20 cellular contexts compared by ENCODE assay signal in genomic region chr7:50364645-50365044, GRCh38.
DNase-seq lines count a peak whose midpoint lies in the region; ATAC-seq and TF ChIP-seq lines count a peak whose summit lies in the region.
"Had no signal": no experiment of that assay in that cellular context is flagged by ENCODE, and none has a peak within 500 bp of the region (broad histone marks: within the 10 kb centered on the region; RNA-seq: fewer than 3 reads in every experiment).

No MANE protein-coding gene starts in this region.

- H3K79me1 ChIP-seq in mesenchymal stem cell (replicated peaks; ENCODE audit: low read length, poor library complexity, severe bottlenecking), result no peaks in the 10 kb centered on the region

- peaks cover 98% of the 10 kb centered on the region for H3K4me1 Mint-ChIP-seq in CD4-positive, alpha-beta T cell (ENCODE audit: low read depth)
- H3K4me1 Mint-ChIP-seq in activated CD4-positive, alpha-beta memory T cell treated with anti-CD3 and anti-CD28 coated beads, Interleukin-2, amount 10 ng/mL, durations not matched to agents 7 days and 5 days, result peaks cover 99% of the 10 kb centered on the region
- peaks cover 17% of the 10 kb centered on the region for H3K4me1 Mint-ChIP-seq in endodermal cell
- H3K4me1 Mint-ChIP-seq: brain had no signal

- H3K9me3 Mint-ChIP-seq in CD4-positive, alpha-beta T cell, result no peaks in the 10 kb centered on the region
- no peaks in the 10 kb centered on the region for H3K9me3 Mint-ChIP-seq in activated CD4-positive, alpha-beta memory T cell treated with anti-CD3 and anti-CD28 coated beads, Interleukin-2, amount 10 ng/mL, durations not matched to agents 7 days and 5 days
- H3K9me3 Mint-ChIP-seq in endodermal cell, result no peaks in the 10 kb centered on the region

- no peak overlapping the region for H2AK5ac ChIP-seq in mesenchymal stem cell (ENCODE audit: low read length, severe bottlenecking)

- H3K4me3 ChIP-seq in mesenchymal stem cell (ENCODE audit: insufficient read depth in 1 of 2, low read depth in 1 of 2, low read length in 2 of 2) (no peak overlapping the region), endodermal cell (ENCODE audit: low read length) (no peak overlapping the region)
- H3K4me3 ChIP-seq: gastrocnemius medialis, left ventricle myocardium inferior, SK-N-MC, thoracic aorta had no signal

- peak overlapping the region; percentile 96 for H3K27ac ChIP-seq in CD4-positive, alpha-beta T cell (ENCODE audit: low read depth, low read length)
- H3K27ac ChIP-seq in mesenchymal stem cell (ENCODE audit: low read length, poor library complexity, severe bottlenecking) (no peak overlapping the region), endodermal cell (ENCODE audit: low read depth, low read length) (no peak overlapping the region)
- H3K27ac ChIP-seq: epithelial cell of prostate, gastrocnemius medialis, left ventricle myocardium inferior, parathyroid adenoma, SK-N-MC, thoracic aorta had no signal

- TF ChIP-seq CTCF in CD4-positive, alpha-beta T cell (IDR thresholded peaks at IDR 0.05), result no peak
- TF ChIP-seq CTCF in endodermal cell (conservative IDR thresholded peaks at IDR 0.05), result no peak

- H4K91ac ChIP-seq in mesenchymal stem cell (ENCODE audit: low read length), result peak overlapping the region; percentile 13

- no peaks in the 10 kb centered on the region for H3K27me3 ChIP-seq in CD4-positive, alpha-beta T cell (ENCODE audit: control insufficient read depth, insufficient read depth, low read length)
- H3K27me3 ChIP-seq in mesenchymal stem cell (ENCODE audit: control insufficient read depth in 1 of 2, insufficient read depth in 1 of 2, low read length in 2 of 2) (peaks cover 5 to 23% of the 10 kb centered on the region in 2 experiments), endodermal cell (ENCODE audit: control insufficient read depth, insufficient read depth, low read length, poor library complexity, severe bottlenecking) (no peaks in the 10 kb centered on the region)
- H3K27me3 ChIP-seq: gastrocnemius medialis had no signal

- DNase-seq in CD4-positive, alpha-beta T cell, result no peak
- DNase-seq in DMS53 (lab: John Stamatoyannopoulos, UW) (peak; percentile 64), mesenchymal stem cell (no peak), NOMO-1 treated with dmso at 0.1 percent for 144 hours (lab: John Stamatoyannopoulos, UW; ENCODE audit: unreplicated experiment) (no peak), endodermal cell (no peak)
- no peak for DNase-seq in activated CD4-positive, alpha-beta memory T cell treated with anti-CD3 and anti-CD28 coated beads, Interleukin-2, amount 10 ng/mL, durations not matched to agents 7 days and 5 days
- DNase-seq: activated gamma-delta T cell; cortex of kidney; DMS153; gastrocnemius medialis; left ventricle myocardium inferior; NCI-H1092; NCI-H748 treated with DMSO at 0.1 percent for 48 hours; stimulated activated CD4-positive, alpha-beta T cell treated with anti-CD3 and anti-CD28 coated beads, Interleukin-2, amount 100 ng/mL, for 48 hours had no signal

- H3K4me1 ChIP-seq in mesenchymal stem cell (ENCODE audit: control insufficient read depth, insufficient read depth, low read depth, low read length), result peaks cover 3% of the 10 kb centered on the region
- H3K4me1 ChIP-seq in endodermal cell (ENCODE audit: control insufficient read depth, insufficient read depth, low read length), result peaks cover 14% of the 10 kb centered on the region
- H3K4me1 ChIP-seq: gastrocnemius medialis, left ventricle myocardium inferior, parathyroid adenoma had no signal

- no peak overlapping the region for H3K18ac ChIP-seq in mesenchymal stem cell (ENCODE audit: low read depth in 1 of 2, low read length in 2 of 2)

- H3K27ac Mint-ChIP-seq in CD4-positive, alpha-beta T cell, result no peak overlapping the region
- peak overlapping the region; percentile 96 for H3K27ac Mint-ChIP-seq in activated CD4-positive, alpha-beta memory T cell treated with anti-CD3 and anti-CD28 coated beads, Interleukin-2, amount 10 ng/mL, durations not matched to agents 7 days and 5 days
- H3K27ac Mint-ChIP-seq in endodermal cell, result no peak overlapping the region
- H3K27ac Mint-ChIP-seq: brain had no signal

- H3K23ac ChIP-seq in mesenchymal stem cell (ENCODE audit: low read length in 2 of 2), result no peak overlapping the region

- H4K8ac ChIP-seq in mesenchymal stem cell (ENCODE audit: low read length), result no peak overlapping the region

- no peak overlapping the region for H2BK12ac ChIP-seq in mesenchymal stem cell (ENCODE audit: low read length in 2 of 2)

- H3K36me3 ChIP-seq in mesenchymal stem cell (ENCODE audit: control insufficient read depth in 1 of 2, insufficient read depth in 2 of 2, low read depth in 1 of 2, low read length in 2 of 2), result no peaks in the 10 kb centered on the region
- H3K36me3 ChIP-seq in endodermal cell (ENCODE audit: control insufficient read depth, insufficient read depth, low read length), result no peaks in the 10 kb centered on the region
- H3K36me3 ChIP-seq: gastrocnemius medialis, left ventricle myocardium inferior, thoracic aorta had no signal

- 74% methylated on average over 3 of the region's 3 CpGs for WGBS in mesenchymal stem cell
- WGBS in endodermal cell (ENCODE audit: insufficient coverage in 1 of 2, insufficient read length in 1 of 2), 2 experiments, result 99 to 100% methylated on average over 1 to 3 of the region's 3 CpGs

- no peaks in the 10 kb centered on the region for H3K9me3 ChIP-seq in CD4-positive, alpha-beta T cell (ENCODE audit: control insufficient read depth, low read length)
- peaks cover 13% of the 10 kb centered on the region for H3K9me3 ChIP-seq in mesenchymal stem cell (ENCODE audit: control insufficient read depth, low read length)
- H3K9me3 ChIP-seq in endodermal cell (ENCODE audit: control insufficient read depth, low read length), result no peaks in the 10 kb centered on the region
- H3K9me3 ChIP-seq: thoracic aorta had no signal

- H3K9ac ChIP-seq in mesenchymal stem cell (ENCODE audit: low read length) (no peak overlapping the region), endodermal cell (ENCODE audit: extremely low read depth, low read length, poor library complexity, severe bottlenecking) (no peak overlapping the region)
- H3K9ac ChIP-seq: parathyroid adenoma had no signal

- no peak overlapping the region for H3K4ac ChIP-seq in mesenchymal stem cell (ENCODE audit: low read depth in 1 of 2, low read length in 2 of 2)

- no peak overlapping the region for H2BK5ac ChIP-seq in mesenchymal stem cell (ENCODE audit: low read depth, low read length, poor library complexity, severe bottlenecking)

- peak overlapping the region; percentile 35 for H3K4me3 Mint-ChIP-seq in CD4-positive, alpha-beta T cell
- no peak overlapping the region for H3K4me3 Mint-ChIP-seq in activated CD4-positive, alpha-beta memory T cell treated with anti-CD3 and anti-CD28 coated beads, Interleukin-2, amount 10 ng/mL, durations not matched to agents 7 days and 5 days
- H3K4me3 Mint-ChIP-seq in endodermal cell, result no peak overlapping the region
- H3K4me3 Mint-ChIP-seq: brain had no signal

- POLR2A ChIA-PET in CD4-positive, alpha-beta T cell (lab: Charles Lee), result interaction anchor here (1.1 to 43.3 kb wide), 6 partner anchors 16 to 160 kb away, joined by 3 to 2111 read pairs (median 70); partner anchors contain the start of gene IKZF1
- POLR2A ChIA-PET in activated CD4-positive, alpha-beta memory T cell treated with anti-CD3 and anti-CD28 coated beads, Interleukin-2, amount 10 ng/mL, durations not matched to agents 7 days and 5 days (lab: Charles Lee), result interaction anchor here (1.2 to 17.8 kb wide), 8 partner anchors 8 to 164 kb away, joined by 3 to 566 read pairs (median 92); partner anchors contain the start of gene IKZF1

- no peak for ATAC-seq in CD4-positive, alpha-beta T cell (ENCODE audit: poor library complexity)
- ATAC-seq in HG03520 (IDR thresholded peaks at IDR 0.05; ENCODE audit: unreplicated experiment), result no peak
- ATAC-seq: gastrocnemius medialis had no signal

- H3K27me3 Mint-ChIP-seq in CD4-positive, alpha-beta T cell, result no peaks in the 10 kb centered on the region
- no peaks in the 10 kb centered on the region for H3K27me3 Mint-ChIP-seq in activated CD4-positive, alpha-beta memory T cell treated with anti-CD3 and anti-CD28 coated beads, Interleukin-2, amount 10 ng/mL, durations not matched to agents 7 days and 5 days
- H3K27me3 Mint-ChIP-seq in endodermal cell (ENCODE audit: insufficient read depth), result no peaks in the 10 kb centered on the region

- H3K14ac ChIP-seq in mesenchymal stem cell (ENCODE audit: low read length in 2 of 2), result peak overlapping the region in 1 of 2 experiments; percentile 87

- no peak overlapping the region for H2AFZ ChIP-seq in mesenchymal stem cell (ENCODE audit: low read depth, low read length)
- H2AFZ ChIP-seq: parathyroid adenoma had no signal

- H3K36me3 Mint-ChIP-seq in CD4-positive, alpha-beta T cell (ENCODE audit: low read depth), result peaks cover 97% of the 10 kb centered on the region
- peaks cover 90% of the 10 kb centered on the region for H3K36me3 Mint-ChIP-seq in activated CD4-positive, alpha-beta memory T cell treated with anti-CD3 and anti-CD28 coated beads, Interleukin-2, amount 10 ng/mL, durations not matched to agents 7 days and 5 days (ENCODE audit: low read depth)
- H3K36me3 Mint-ChIP-seq in endodermal cell (ENCODE audit: low read depth), result no peaks in the 10 kb centered on the region
- H3K36me3 Mint-ChIP-seq: brain had no signal

- CTCF ChIA-PET in CD4-positive, alpha-beta T cell (lab: Charles Lee), result interaction anchor here (0.8 to 3.4 kb wide), 6 partner anchors 18 to 272 kb away, joined by 3 to 11 read pairs (median 3); partner anchors contain the start of gene ZPBP
- CTCF ChIA-PET in activated CD4-positive, alpha-beta memory T cell treated with anti-CD3 and anti-CD28 coated beads, Interleukin-2, amount 10 ng/mL, durations not matched to agents 7 days and 5 days (lab: Charles Lee), result interaction anchor here (1.3 to 12.1 kb wide), 3 partner anchors 51 to 160 kb away, joined by 3 to 177 read pairs (median 95); partner anchors contain the start of gene IKZF1

- intact Hi-C loops in CD4-positive, alpha-beta T cell (cut with DNase I, micrococcal nuclease), result loop anchor here (2.0 to 5.0 kb wide), 3 partner anchors 16 to 272 kb away; partner anchors contain the start of gene ZPBP (in 1 of the 2)

- no peak overlapping the region for H3K4me2 ChIP-seq in mesenchymal stem cell (ENCODE audit: low read length, poor library complexity, severe bottlenecking)

- H2BK120ac ChIP-seq in mesenchymal stem cell (ENCODE audit: low read depth, low read length), result no peak overlapping the region

- no peak overlapping the region for H2BK15ac ChIP-seq in mesenchymal stem cell (ENCODE audit: low read depth, poor library complexity, severe bottlenecking)
